17 cellular contexts compared by ENCODE assay signal in the genomic region with DNA sequence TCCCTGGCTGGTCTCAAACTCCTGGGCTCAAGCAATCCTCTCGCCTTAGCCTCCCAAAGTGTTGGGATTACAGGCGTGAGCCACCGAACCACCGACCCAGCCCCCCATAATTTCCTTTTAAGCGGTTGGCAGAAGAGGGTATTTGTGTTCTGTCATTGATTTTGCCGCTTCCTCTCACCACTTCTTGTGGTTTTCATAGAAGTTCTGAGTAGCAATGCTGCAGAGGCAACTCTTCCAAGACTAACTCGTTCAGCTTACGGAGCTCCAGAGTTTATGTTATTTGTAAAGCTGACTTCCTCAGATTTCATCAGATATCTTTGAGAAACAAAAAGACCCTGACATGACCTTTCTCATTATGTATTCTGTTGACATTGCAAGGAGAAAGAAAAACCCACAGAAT.
"Had no signal": no experiment of that assay in that cellular context is flagged by ENCODE, and none has a peak within 500 bp of the region (broad histone marks: within the 10 kb centered on the region; RNA-seq: fewer than 3 reads in every experiment).

No MANE protein-coding gene starts in this region.

- H3K4me1 Mint-ChIP-seq: activated CD8-positive, alpha-beta memory T cell treated with anti-CD3 and anti-CD28 coated beads, Interleukin-2, amount 10 ng/mL, durations not matched to agents 7 days and 5 days; natural killer cell; stimulated activated effector memory CD8-positive, alpha-beta T cell treated with anti-CD3 and anti-CD28 coated beads, Interleukin-12 subunit alpha, Interleukin-12 subunit beta, amount 100 ng/mL, for 72 hours had no signal

- H3K27me3 Mint-ChIP-seq: activated CD8-positive, alpha-beta memory T cell treated with anti-CD3 and anti-CD28 coated beads, Interleukin-2, amount 10 ng/mL, durations not matched to agents 7 days and 5 days had no signal

- DNase-seq: activated CD4-positive, alpha-beta T cell treated with anti-CD3 and anti-CD28 coated beads, Interleukin-2, amount 50 U/mL, for 48 hours; activated CD8-positive, alpha-beta memory T cell treated with anti-CD3 and anti-CD28 coated beads, Interleukin-2, amount 10 ng/mL, durations not matched to agents 7 days and 5 days; activated T-cell treated with anti-CD3 and anti-CD28 coated beads, Interleukin-2, amount 50 U/mL, for 1 hour; aorta; brain microvascular endothelial cell; central memory CD4-positive, alpha-beta T cell; dorsolateral prefrontal cortex; foreskin fibroblast; left cardiac atrium; mesenchymal stem cell; natural killer cell; stimulated activated CD4-positive, alpha-beta T cell treated with anti-CD3 and anti-CD28 coated beads, Interleukin-4, amount 100 ng/mL, for 24 hours; upper lobe of right lung; WERI-Rb-1 had no signal

- H3K4me3 Mint-ChIP-seq: activated CD8-positive, alpha-beta memory T cell treated with anti-CD3 and anti-CD28 coated beads, Interleukin-2, amount 10 ng/mL, durations not matched to agents 7 days and 5 days; natural killer cell; stimulated activated effector memory CD8-positive, alpha-beta T cell treated with anti-CD3 and anti-CD28 coated beads, Interleukin-12 subunit alpha, Interleukin-12 subunit beta, amount 100 ng/mL, for 72 hours; T-helper 1 cell treated with Interleukin-12 subunit alpha and Interleukin-12 subunit beta and Interleukin-4 antibody, amounts not matched to agents 30 μg/mL and 1 μg/mL, for 36 hours had no signal

- H3K27ac Mint-ChIP-seq: activated CD8-positive, alpha-beta memory T cell treated with anti-CD3 and anti-CD28 coated beads, Interleukin-2, amount 10 ng/mL, durations not matched to agents 7 days and 5 days; natural killer cell; stimulated activated effector memory CD8-positive, alpha-beta T cell treated with anti-CD3 and anti-CD28 coated beads, Interleukin-12 subunit alpha, Interleukin-12 subunit beta, amount 100 ng/mL, for 72 hours; T-helper 1 cell treated with Interleukin-12 subunit alpha and Interleukin-12 subunit beta and Interleukin-4 antibody, amounts not matched to agents 30 μg/mL and 1 μg/mL, for 36 hours had no signal

- H3K9me3 Mint-ChIP-seq: T-helper 1 cell treated with Interleukin-12 subunit alpha and Interleukin-12 subunit beta and Interleukin-4 antibody, amounts not matched to agents 30 μg/mL and 1 μg/mL, for 36 hours had no signal

- ATAC-seq: activated CD8-positive, alpha-beta memory T cell treated with anti-CD3 and anti-CD28 coated beads, Interleukin-2, amount 10 ng/mL, durations not matched to agents 7 days and 5 days; left cardiac atrium; natural killer cell; sciatic nerve; stimulated activated effector memory CD8-positive, alpha-beta T cell treated with anti-CD3 and anti-CD28 coated beads, Interleukin-12 subunit alpha, Interleukin-12 subunit beta, amount 100 ng/mL, for 72 hours; upper lobe of right lung had no signal

- H3K36me3 Mint-ChIP-seq: activated CD8-positive, alpha-beta memory T cell treated with anti-CD3 and anti-CD28 coated beads, Interleukin-2, amount 10 ng/mL, durations not matched to agents 7 days and 5 days; natural killer cell; stimulated activated effector memory CD8-positive, alpha-beta T cell treated with anti-CD3 and anti-CD28 coated beads, Interleukin-12 subunit alpha, Interleukin-12 subunit beta, amount 100 ng/mL, for 72 hours had no signal
